In the genomic region with DNA sequence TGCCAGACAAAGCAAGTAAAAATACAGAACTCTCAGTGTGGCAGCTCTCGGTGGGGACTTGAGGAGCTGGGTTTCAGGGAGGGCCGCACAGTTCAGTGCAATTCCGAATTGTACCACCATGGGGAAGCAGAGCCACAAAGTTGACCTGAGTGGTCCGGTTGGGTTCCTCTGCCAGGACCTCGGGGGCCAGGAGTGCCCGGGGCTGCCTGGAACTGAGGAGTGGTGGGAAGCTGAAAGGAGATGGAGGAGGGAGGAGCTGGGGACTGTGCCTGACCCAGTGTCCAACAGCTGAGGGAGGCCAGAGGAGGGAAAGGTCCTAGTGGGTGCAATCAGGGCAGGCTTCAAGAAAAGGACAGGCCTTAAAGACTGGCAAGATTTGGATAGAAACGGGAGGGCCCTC, we compare ENCODE assay signal across 8 cellular contexts. TPM values are rescaled to one million over a fixed set of nuclear protein-coding genes. Genes with fewer than 3 reads are reported as not detected.
DNase-seq lines count a peak whose midpoint lies in the region; ATAC-seq lines count a peak whose summit lies in the region.

No MANE protein-coding gene starts in this region.

- DNase-seq in AG08395 (ENCODE audit: low spot score) (peak; percentile 83), Kasumi-1 (lab: John Stamatoyannopoulos, UW) (peak; percentile 75 to 78), RKO (ENCODE audit: low spot score) (peak; percentile 57), astrocyte of the hippocampus (ENCODE audit: low read depth, low spot score) (peak; percentile 85), hypothalamus (lab: John Stamatoyannopoulos, UW) (peak in 46 of 51 donors; percentile 3 to 77 (median 48)), sciatic nerve (ENCODE audit: low spot score) (peak; percentile 76)

- ATAC-seq in GM18502 (IDR thresholded peaks at IDR 0.05; ENCODE audit: poor library complexity, unreplicated experiment) = peak; percentile 69
- ATAC-seq in sciatic nerve = peak; percentile 85
- no peak for ATAC-seq in GM21528 (IDR thresholded peaks at IDR 0.05; ENCODE audit: low FRiP score, unreplicated experiment)

- intact Hi-C loops in sciatic nerve (cut with DNase I) = no loop called here

RNA-seq across cellular contexts. Expression of a gene that starts 32.2 kb away (rescaled TPM):
- total RNA-seq in sciatic nerve = not detected

RNA-seq across cellular contexts. Expression of a gene that starts 48.8 kb away (rescaled TPM):
- total RNA-seq in sciatic nerve = 56.1 TPM
